8 cellular contexts compared by ENCODE assay signal in the genomic region with DNA sequence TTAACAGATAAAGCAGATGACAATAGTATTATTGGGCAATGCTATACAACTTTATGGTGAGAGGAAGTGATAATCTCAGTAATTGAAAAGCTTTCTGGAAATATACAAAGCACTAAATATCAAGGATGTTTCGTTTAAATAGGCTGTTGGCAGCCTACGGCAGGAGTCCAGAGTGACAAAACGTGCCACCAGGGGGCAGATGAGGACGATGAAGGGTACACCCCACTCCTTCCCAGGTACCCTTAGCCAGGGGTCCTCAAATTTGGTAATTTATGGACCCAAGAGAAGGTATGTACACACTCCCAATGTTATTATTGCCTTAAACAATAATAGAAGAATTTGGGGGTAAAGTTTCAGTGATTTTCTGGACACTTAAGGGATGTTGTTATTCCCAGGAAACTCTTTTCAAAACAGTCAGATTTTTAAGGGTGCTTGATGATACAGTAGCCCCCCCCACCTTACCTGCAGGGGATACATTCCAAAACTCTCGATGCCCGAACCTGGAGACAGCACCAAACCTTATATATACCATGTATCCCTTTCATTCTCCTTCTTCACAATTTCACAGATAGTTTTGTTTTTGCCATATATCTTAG. TPM values are rescaled to one million over a fixed set of nuclear protein-coding genes. Genes with fewer than 3 reads are reported as not detected.
DNase-seq lines count a peak whose midpoint lies in the region; ATAC-seq and TF ChIP-seq lines count a peak whose summit lies in the region.

No MANE protein-coding gene starts in this region.

- H4K20me1 ChIP-seq in GM23248 (ENCODE audit: insufficient read depth), result no peaks in the 10 kb centered on the region

- H2AFZ ChIP-seq in GM23248, result no peak overlapping the region

- TF ChIP-seq POLR2A in tibial nerve (IDR thresholded peaks at IDR 0.05), result no peak

- in situ Hi-C loops in GM23248 (cut with MboI), result loop anchor here (10.0 to 25.0 kb wide), 2 partner anchors 216 to 1838 kb away; no protein-coding TSS in a partner anchor
- in situ Hi-C loops in GM13976 (cut with MboI; ENCODE audit: low sequenced_read_pairs, unreplicated experiment), result no loop called here

- no peak for TF ChIP-seq EP300 in tibial nerve (IDR thresholded peaks at IDR 0.05)

- TF ChIP-seq CTCF in AG10803 (conservative IDR thresholded peaks at IDR 0.05; ENCODE audit: low read length) (peak; percentile 51), WERI-Rb-1 (IDR thresholded peaks at IDR 0.05; ENCODE audit: low read depth, low read length) (peak; percentile 70), tibial nerve (IDR thresholded peaks at IDR 0.05) (peak in 4 of 5 experiments; percentile 25 to 54 (median 30)), GM13976 (IDR thresholded peaks at IDR 0.05; ENCODE audit: borderline replicate concordance, control extremely low read depth, extremely low read depth, insufficient read depth, missing control alignments) (no peak)

- H3K9me3 ChIP-seq in GM23248 (ENCODE audit: low read depth) (no peaks in the 10 kb centered on the region), WERI-Rb-1 (ENCODE audit: severe bottlenecking) (no peaks in the 10 kb centered on the region), tibial nerve (no peaks in the 10 kb centered on the region)

- no peak for ATAC-seq in GM18867 (IDR thresholded peaks at IDR 0.05; ENCODE audit: unreplicated experiment)

- H3K27ac ChIP-seq in GM23248 (no peak overlapping the region), WERI-Rb-1 (no peak overlapping the region), tibial nerve (no peak overlapping the region)

- no peaks in the 10 kb centered on the region for H3K36me3 ChIP-seq in GM23248 (ENCODE audit: low read depth)
- H3K36me3 ChIP-seq in WERI-Rb-1, result no peaks in the 10 kb centered on the region
- H3K36me3 ChIP-seq in tibial nerve, result no peaks in the 10 kb centered on the region

- H3K4me2 ChIP-seq in GM23248 (ENCODE audit: unreplicated experiment), result no peak overlapping the region

- H3K9me2 ChIP-seq in GM23248 (ENCODE audit: insufficient read depth), result no peaks in the 10 kb centered on the region

- H3K79me2 ChIP-seq in GM23248 (ENCODE audit: insufficient read depth), result no peaks in the 10 kb centered on the region

- H3F3A ChIP-seq in GM23248 (ENCODE audit: insufficient read depth), result no peaks in the 10 kb centered on the region

- peak; percentile 4 for DNase-seq in AG10803 (ENCODE audit: low read depth)
- peak; percentile 33 for DNase-seq in GM23248
- peak; percentile 62 for DNase-seq in WERI-Rb-1
- peak; percentile 40 for DNase-seq in iPS-NIHi7 (ENCODE audit: extremely low spot score)
- peak in 1 of 2 donors; percentile 45 for DNase-seq in tibial nerve (ENCODE audit: low spot score in 2 of 2)
- DNase-seq in NCI-H446 treated with DMSO at 0.1 percent for 48 hours (lab: John Stamatoyannopoulos, UW), result no peak
- DNase-seq in GM13976 (ENCODE audit: low spot score), result no peak

- no peaks in the 10 kb centered on the region for H3K4me1 ChIP-seq in GM23248 (ENCODE audit: insufficient read depth)
- peaks cover 0 to 10% (median 0%) of the 10 kb centered on the region in 4 donors for H3K4me1 ChIP-seq in tibial nerve

- 19 to 27% methylated on average over 6 of the region's 6 CpGs for WGBS in GM23248 (ENCODE audit: low coverage in 1 of 2, low lambda C conversion rate in 2 of 2, missing lambda C conversion rate in 2 of 2), 2 experiments
- 28 to 32% methylated on average over 6 of the region's 6 CpGs for WGBS in tibial nerve, 2 donors

- H3K27me3 ChIP-seq in GM23248 (replicated peaks; ENCODE audit: insufficient read depth) (peaks cover 20% of the 10 kb centered on the region; the same call in 1 of the 2 replicates), WERI-Rb-1 (ENCODE audit: insufficient read depth, low read depth, severe bottlenecking) (peaks cover 41% of the 10 kb centered on the region), tibial nerve (peaks cover 0 to 14% of the 10 kb centered on the region in 2 donors)

- H3K4me3 ChIP-seq in AG10803 (ENCODE audit: low read length), result no peak overlapping the region
- H3K4me3 ChIP-seq in GM23248, result no peak overlapping the region
- no peak overlapping the region for H3K4me3 ChIP-seq in WERI-Rb-1 (ENCODE audit: low read depth, low read length)
- no peak overlapping the region for H3K4me3 ChIP-seq in tibial nerve

- H3K9ac ChIP-seq in GM23248, result no peak overlapping the region

RNA-seq across cellular contexts. Expression of gene MAGEL2, which starts 1.4 kb away (rescaled TPM):
- 0.22 TPM in 1 of 2 replicates, not detected in the other for total RNA-seq in GM23248 (2014; rRNA removed; shearing (Covaris generic))
- polyA plus RNA-seq in GM23248 (2016; fragmentation: Nextera tagmentation; extraction: Ambion mirVana), result 0.04 and 0.14 TPM in 2 replicates
- total RNA-seq in tibial nerve, result under 1 TPM in 3 of 4 donors, not detected in 1; 0.20 to 0.60 (median 0.22) TPM

RNA-seq across cellular contexts. Expression of gene NDN, which starts 38.1 kb away (rescaled TPM):
- total RNA-seq in GM23248 (2014; rRNA removed; shearing (Covaris generic)), result 127 and 133 TPM in 2 replicates
- polyA plus RNA-seq in GM23248 (2016; fragmentation: Nextera tagmentation; extraction: Ambion mirVana), result 76.9 and 78.7 TPM in 2 replicates
- 100 to 1,000 TPM in 3 of 4 donors, 10 to 100 TPM in 1; 71.7 to 147 (median 107) TPM for total RNA-seq in tibial nerve

Comparison
In these comparisons a context has a peak if more than half of its experiments do, and no peak if none do; other contexts are left out.
1. DNase-seq: peak in AG10803 (single experiment), GM23248 (single experiment), WERI-Rb-1 (single experiment) and iPS-NIHi7 (single experiment); none in NCI-H446 treated with DMSO at 0.1 percent for 48 hours (single experiment) and GM13976 (single experiment).